ENCODE assay signal across 8 cellular contexts in the genomic region with DNA sequence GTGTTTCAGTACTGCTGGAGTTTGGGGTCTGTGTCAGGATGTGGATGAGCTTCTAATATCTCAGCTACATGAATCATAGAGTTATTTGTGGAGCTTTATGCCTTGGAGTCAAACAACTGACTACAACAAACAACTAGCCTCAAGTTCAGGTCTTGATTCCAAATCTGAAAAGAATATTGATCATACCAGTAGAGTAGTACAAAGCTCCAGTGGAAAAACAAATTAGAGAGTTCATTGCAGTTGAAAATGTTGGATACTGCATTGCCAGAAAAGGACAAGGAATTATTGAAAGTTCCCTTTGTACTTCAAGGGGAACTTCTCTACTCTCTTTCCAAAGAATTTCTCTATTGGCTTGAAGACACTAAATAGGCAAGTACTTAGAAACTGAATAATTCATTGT.
"Had no signal": no experiment of that assay in that cellular context is flagged by ENCODE, and none has a peak within 500 bp of the region (broad histone marks: within the 10 kb centered on the region; RNA-seq: fewer than 3 reads in every experiment).

No MANE protein-coding gene starts in this region.

- DNase-seq: GM23248, GOT3, H7, H9, HCEC 1CT, HFFc6 had no signal

- H2AFZ ChIP-seq: GM23248, GM23338 had no signal

- H3K4me1 ChIP-seq: HAP-1 had no signal

- H3K9ac ChIP-seq: GM23248 had no signal

- H3K27ac ChIP-seq: GM23248 had no signal

- H3K4me2 ChIP-seq: GM23338 had no signal

- H3K9me3 ChIP-seq: HAP-1 had no signal

- H3K4me3 ChIP-seq: GM23248, GM23338, HAP-1 had no signal

- H3K36me3 ChIP-seq: HAP-1 had no signal
